17 cellular contexts compared by ENCODE assay signal in the genomic region with DNA sequence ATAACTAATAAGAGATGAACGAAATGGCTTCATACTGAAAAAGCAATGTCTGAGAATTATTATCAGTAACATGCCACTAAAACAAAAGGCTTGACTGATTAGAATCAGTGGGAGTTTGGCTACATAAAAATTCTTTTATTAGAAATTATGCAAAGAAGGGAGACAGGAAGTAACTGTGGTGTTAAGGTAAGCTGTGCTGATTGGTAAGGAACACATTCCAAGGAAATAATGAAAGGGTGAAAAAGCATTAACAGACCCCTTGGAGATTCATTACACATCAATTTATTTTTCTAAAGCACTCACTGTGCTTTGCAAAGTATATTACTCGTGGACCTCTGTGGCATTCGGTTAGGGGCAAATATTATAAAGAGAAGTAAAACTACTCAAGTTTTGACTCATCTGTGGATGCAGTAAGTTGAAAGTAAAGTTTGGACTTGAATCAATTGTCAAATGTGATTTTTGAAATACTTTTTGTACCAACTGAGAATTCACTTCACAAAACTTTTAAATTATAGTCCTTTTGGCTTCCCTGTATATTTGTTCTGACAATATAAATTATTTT.
DNase-seq lines count a peak whose midpoint lies in the region; ATAC-seq and TF ChIP-seq lines count a peak whose summit lies in the region.
"Had no signal": no experiment of that assay in that cellular context is flagged by ENCODE, and none has a peak within 500 bp of the region (broad histone marks: within the 10 kb centered on the region; RNA-seq: fewer than 3 reads in every experiment).

No MANE protein-coding gene starts in this region.

- H3K4me3 ChIP-seq in adrenal gland = no peak overlapping the region
- H3K4me3 ChIP-seq: BLaER1 treated with 17β-estradiol and CSF1 and Interleukin-3, amounts not matched to agents 10 nM and 100 nM had no signal

- peak; percentile 76 for ATAC-seq in GM18520 (IDR thresholded peaks at IDR 0.05; ENCODE audit: unreplicated experiment)
- peak; percentile 66 for ATAC-seq in GM21786 (IDR thresholded peaks at IDR 0.05; ENCODE audit: unreplicated experiment)
- ATAC-seq in HG03354 (IDR thresholded peaks at IDR 0.05; ENCODE audit: poor library complexity, severe bottlenecking, unreplicated experiment) = peak; percentile 84
- ATAC-seq in stimulated activated naive CD8-positive, alpha-beta T cell treated with anti-CD3 and anti-CD28 coated beads, Interleukin-15, Interleukin-2, amounts not matched to agents 100 U/mL and 50 U/mL, for 24 hours = no peak
- ATAC-seq: T-helper 17 cell had no signal

- 47 to 62% (median 57%) methylated on average over 3 of the region's 3 CpGs for WGBS in adrenal gland, 4 donors

- no peaks in the 10 kb centered on the region for H3K9me3 ChIP-seq in adrenal gland (replicated peaks in 1 of 3)
- H3K9me3 ChIP-seq: BLaER1 treated with 17β-estradiol and CSF1 and Interleukin-3, amounts not matched to agents 10 nM and 100 nM had no signal

- no peaks in the 10 kb centered on the region for H3K27me3 ChIP-seq in adrenal gland
- H3K27me3 ChIP-seq: BLaER1 treated with 17β-estradiol and CSF1 and Interleukin-3, amounts not matched to agents 10 nM and 100 nM had no signal

- no peak for TF ChIP-seq CTCF in adrenal gland (IDR thresholded peaks at IDR 0.05)

- peak; percentile 4 for DNase-seq in kidney tubule cell (ENCODE audit: low spot score)
- DNase-seq in stimulated activated naive CD8-positive, alpha-beta T cell treated with anti-CD3 and anti-CD28 coated beads, Interleukin-15, Interleukin-2, amounts not matched to agents 100 U/mL and 50 U/mL, for 24 hours = no peak
- no peak for DNase-seq in AML-193 (lab: John Stamatoyannopoulos, UW)
- DNase-seq in adrenal gland = no peak
- DNase-seq in caudate nucleus (lab: John Stamatoyannopoulos, UW) = no peak
- DNase-seq: activated CD4-positive, alpha-beta T cell treated with anti-CD3 and anti-CD28 coated beads, Interleukin-2, amount 50 U/mL, for 1 hour; activated effector memory CD4-positive, alpha-beta T cell treated with Interleukin-2 at 50 U/mL for 16 hours; NCI-H2029 treated with DMSO at 0.1 percent for 48 hours; OCI-M1; stimulated activated CD4-positive, alpha-beta T cell treated with anti-CD3 and anti-CD28 coated beads, Interleukin-2, amount 100 ng/mL, for 24 hours; stimulated activated naive CD4-positive, alpha-beta T cell treated with Interleukin-2 at 50 U/mL for 16 hours; T-helper 17 cell had no signal

- no peak for TF ChIP-seq POLR2A in adrenal gland (IDR thresholded peaks at IDR 0.05)

- intact Hi-C loops in adrenal gland (cut with DNase I) = no loop called here

- no peak overlapping the region for H3K27ac ChIP-seq in adrenal gland
- no peak overlapping the region for H3K27ac ChIP-seq in caudate nucleus (ENCODE audit: low read depth, low read length)
- H3K27ac ChIP-seq: BLaER1 treated with 17β-estradiol and CSF1 and Interleukin-3, amounts not matched to agents 10 nM and 100 nM; KMS-11 had no signal

- H3K4me1 ChIP-seq in adrenal gland (replicated peaks in 1 of 2) = no peaks in the 10 kb centered on the region
- H3K4me1 ChIP-seq: BLaER1 treated with 17β-estradiol and CSF1 and Interleukin-3, amounts not matched to agents 10 nM and 100 nM had no signal

- no peaks in the 10 kb centered on the region for H3K36me3 ChIP-seq in adrenal gland (replicated peaks in 1 of 2)
- H3K36me3 ChIP-seq: BLaER1 treated with 17β-estradiol and CSF1 and Interleukin-3, amounts not matched to agents 10 nM and 100 nM had no signal
